Comparison of ENCODE assay signal across 9 cellular contexts in genomic region chr1:155912056-155912536, GRCh38. TPM values are rescaled to one million over a fixed set of nuclear protein-coding genes. Genes with fewer than 3 reads are reported as not detected.
DNase-seq lines count a peak whose midpoint lies in the region; ATAC-seq and TF ChIP-seq lines count a peak whose summit lies in the region.
"Had no signal": no experiment of that assay in that cellular context is flagged by ENCODE, and none has a peak within 500 bp of the region (broad histone marks: within the 10 kb centered on the region; RNA-seq: fewer than 3 reads in every experiment).

No MANE protein-coding gene starts in this region.

- TF ChIP-seq EP300 in gastroesophageal sphincter (IDR thresholded peaks at IDR 0.05), result no peak

- 17% methylated on average over 1 of the region's 11 CpGs; no CpG with 5 or more reads in 1 of the 2 donors for WGBS in gastroesophageal sphincter (ENCODE audit: low coverage in 1 of 2), 2 donors

- H3K27me3 ChIP-seq in gastroesophageal sphincter (no peaks in the 10 kb centered on the region), HAP-1 (ENCODE audit: low read depth) (no peaks in the 10 kb centered on the region)

- H3K4me3 ChIP-seq in gastroesophageal sphincter (no peak overlapping the region), HAP-1 (no peak overlapping the region)

- TF ChIP-seq CTCF in gastroesophageal sphincter (IDR thresholded peaks at IDR 0.05), result no peak
- TF ChIP-seq CTCF in omental fat pad (IDR thresholded peaks at IDR 0.05), result no peak

- H3K4me1 ChIP-seq in gastroesophageal sphincter (peaks cover 3 to 36% (median 5%) of the 10 kb centered on the region in 3 donors), HAP-1 (peaks cover 7% of the 10 kb centered on the region; the same call in 1 of the 2 replicates)

- H3K27ac ChIP-seq in gastroesophageal sphincter, result peak overlapping the region; percentile 94 to 98 (median 95)

- no peak for TF ChIP-seq POLR2A in gastroesophageal sphincter (IDR thresholded peaks at IDR 0.05)

- POLR2A ChIA-PET in T-cell (lab: Charles Lee), result interaction anchor here (0.6 to 0.7 kb wide), 4 partner anchors 12 to 1998 kb away, joined by 3 to 11 read pairs (median 4); partner anchors contain the start of gene ARHGEF2 (in 1 of the 2)

- H3K4me3 Mint-ChIP-seq in T-helper 1 cell treated with Interleukin-12 subunit alpha and Interleukin-12 subunit beta and Interleukin-4 antibody, amounts not matched to agents 30 μg/mL and 1 μg/mL, for 36 hours, result peak overlapping the region; percentile 99
- peak overlapping the region; percentile 93 to 98 (median 97) for H3K4me3 Mint-ChIP-seq in T-cell
- H3K4me3 Mint-ChIP-seq in stimulated activated effector memory CD8-positive, alpha-beta T cell treated with anti-CD3 and anti-CD28 coated beads, Interleukin-12 subunit alpha, Interleukin-12 subunit beta, amount 100 ng/mL, for 72 hours, result peak overlapping the region; percentile 95

- DNase-seq in T-helper 1 cell, result no peak
- DNase-seq in T-cell, result no peak
- no peak for DNase-seq in stimulated activated effector memory CD8-positive, alpha-beta T cell treated with anti-CD3 and anti-CD28 coated beads, Interleukin-12 subunit alpha, Interleukin-12 subunit beta, amount 100 ng/mL, for 72 hours (ENCODE audit: low spot score in 2 of 2)
- no peak for DNase-seq in HAP-1 (ENCODE audit: low spot score in 2 of 2)
- DNase-seq in omental fat pad (ENCODE audit: low spot score), result no peak
- DNase-seq: activated CD4-positive, alpha-beta T cell treated with anti-CD3 and anti-CD28 coated beads, Interleukin-2, amount 50 U/mL, for 48 hours had no signal

- H3K27ac Mint-ChIP-seq in T-helper 1 cell treated with Interleukin-12 subunit alpha and Interleukin-12 subunit beta and Interleukin-4 antibody, amounts not matched to agents 30 μg/mL and 1 μg/mL, for 36 hours, result peak overlapping the region; percentile 98
- H3K27ac Mint-ChIP-seq in T-cell, result peak overlapping the region; percentile 95 to 97
- peak overlapping the region; percentile 98 for H3K27ac Mint-ChIP-seq in stimulated activated effector memory CD8-positive, alpha-beta T cell treated with anti-CD3 and anti-CD28 coated beads, Interleukin-12 subunit alpha, Interleukin-12 subunit beta, amount 100 ng/mL, for 72 hours

- H3K9me3 Mint-ChIP-seq in T-helper 1 cell treated with Interleukin-12 subunit alpha and Interleukin-12 subunit beta and Interleukin-4 antibody, amounts not matched to agents 30 μg/mL and 1 μg/mL, for 36 hours, result no peaks in the 10 kb centered on the region
- no peaks in the 10 kb centered on the region for H3K9me3 Mint-ChIP-seq in T-cell
- no peaks in the 10 kb centered on the region for H3K9me3 Mint-ChIP-seq in stimulated activated effector memory CD8-positive, alpha-beta T cell treated with anti-CD3 and anti-CD28 coated beads, Interleukin-12 subunit alpha, Interleukin-12 subunit beta, amount 100 ng/mL, for 72 hours

- no peaks in the 10 kb centered on the region for H3K27me3 Mint-ChIP-seq in T-helper 1 cell treated with Interleukin-12 subunit alpha and Interleukin-12 subunit beta and Interleukin-4 antibody, amounts not matched to agents 30 μg/mL and 1 μg/mL, for 36 hours (ENCODE audit: low read depth)
- H3K27me3 Mint-ChIP-seq in T-cell, result no peaks in the 10 kb centered on the region

- CTCF ChIA-PET in T-cell (lab: Charles Lee), result no interaction called here

- peaks cover 11 to 77% of the 10 kb centered on the region in 2 donors for H3K36me3 ChIP-seq in gastroesophageal sphincter
- peaks cover 67% of the 10 kb centered on the region for H3K36me3 ChIP-seq in HAP-1 (replicated peaks)

- ATAC-seq in T-cell (replicated peaks in 1 of 4) (no peak), gastroesophageal sphincter (no peak), GM21619 (IDR thresholded peaks at IDR 0.05; ENCODE audit: unreplicated experiment) (no peak), omental fat pad (ENCODE audit: low FRiP score) (no peak)
- ATAC-seq in stimulated activated effector memory CD8-positive, alpha-beta T cell treated with anti-CD3 and anti-CD28 coated beads, Interleukin-12 subunit alpha, Interleukin-12 subunit beta, amount 100 ng/mL, for 72 hours, result no peak

- peaks cover 32% of the 10 kb centered on the region for H3K4me1 Mint-ChIP-seq in T-helper 1 cell treated with Interleukin-12 subunit alpha and Interleukin-12 subunit beta and Interleukin-4 antibody, amounts not matched to agents 30 μg/mL and 1 μg/mL, for 36 hours (ENCODE audit: low read depth)
- peaks cover 24 to 31% (median 26%) of the 10 kb centered on the region in 3 donors for H3K4me1 Mint-ChIP-seq in T-cell
- H3K4me1 Mint-ChIP-seq in stimulated activated effector memory CD8-positive, alpha-beta T cell treated with anti-CD3 and anti-CD28 coated beads, Interleukin-12 subunit alpha, Interleukin-12 subunit beta, amount 100 ng/mL, for 72 hours, result peaks cover 24% of the 10 kb centered on the region

- in situ Hi-C loops in HAP-1 (cut with MboI; ENCODE audit: low sequenced_read_pairs), result loop anchor here (10.0 to 25.0 kb wide), 2 partner anchors 393 to 1675 kb away; no protein-coding TSS in a partner anchor

- peaks cover 31% of the 10 kb centered on the region for H3K36me3 Mint-ChIP-seq in T-helper 1 cell treated with Interleukin-12 subunit alpha and Interleukin-12 subunit beta and Interleukin-4 antibody, amounts not matched to agents 30 μg/mL and 1 μg/mL, for 36 hours (ENCODE audit: low read depth)
- H3K36me3 Mint-ChIP-seq in T-cell, result peaks cover 34% of the 10 kb centered on the region
- no peaks in the 10 kb centered on the region for H3K36me3 Mint-ChIP-seq in stimulated activated effector memory CD8-positive, alpha-beta T cell treated with anti-CD3 and anti-CD28 coated beads, Interleukin-12 subunit alpha, Interleukin-12 subunit beta, amount 100 ng/mL, for 72 hours

- no peaks in the 10 kb centered on the region for H3K9me3 ChIP-seq in gastroesophageal sphincter
- no peaks in the 10 kb centered on the region for H3K9me3 ChIP-seq in HAP-1

RNA-seq across cellular contexts. Expression of gene RIT1, which starts 0.9 kb away (rescaled TPM):
- total RNA-seq in T-cell, result 10 to 100 TPM; 35.3 to 56.4 (median 39.2) TPM
- total RNA-seq in gastroesophageal sphincter, result 10 to 100 TPM; 25.0 to 37.1 (median 30.0) TPM
- total RNA-seq in omental fat pad, result 10 to 100 TPM; 27.1 to 38.5 (median 32.9) TPM

RNA-seq across cellular contexts. Expression of gene KHDC4, which starts 22.1 kb away (rescaled TPM):
- total RNA-seq in T-cell (100 to 1,000 TPM in 1 of 5 donors, 10 to 100 TPM in 4; 44.5 to 102 (median 85.6) TPM), gastroesophageal sphincter (10 to 100 TPM; 20.4 to 57.4 (median 34.6) TPM), omental fat pad (10 to 100 TPM; 28.8 to 54.2 (median 42.7) TPM)

RNA-seq across cellular contexts. Expression of gene RXFP4, which starts 29.3 kb away (rescaled TPM):
- not detected for total RNA-seq in T-cell
- under 1 TPM in 1 of 4 donors, not detected in 3; 0.27 TPM for total RNA-seq in gastroesophageal sphincter
- not detected for total RNA-seq in omental fat pad

RNA-seq across cellular contexts. Expression of gene SYT11, which starts 52.7 kb away (rescaled TPM):
- total RNA-seq in T-cell, result 10 to 100 TPM in 2 of 5 donors, 1 to 10 TPM in 3; 8.6 to 19.8 (median 9.0) TPM
- total RNA-seq in gastroesophageal sphincter, result 10 to 100 TPM; 10.4 to 25.7 (median 19.7) TPM
- total RNA-seq in omental fat pad, result 10 to 100 TPM in 1 of 4 donors, 1 to 10 TPM in 3; 4.2 to 11.2 (median 6.2) TPM

RNA-seq across cellular contexts. Expression of gene GON4L, which starts 55.1 kb away (rescaled TPM):
- total RNA-seq in T-cell (100 to 1,000 TPM; 101 to 113 (median 105) TPM), gastroesophageal sphincter (10 to 100 TPM; 16.6 to 55.1 (median 35.9) TPM), omental fat pad (10 to 100 TPM; 21.5 to 52.0 (median 37.9) TPM)
